8 cellular contexts compared by ENCODE assay signal in genomic region chr6:127516676-127517273, GRCh38. TPM values are rescaled to one million over a fixed set of nuclear protein-coding genes. Genes with fewer than 3 reads are reported as not detected.
A peak's percentile ranks its signal among the peaks of the same experiment; 100 is the strongest.
DNase-seq lines count a peak whose midpoint lies in the region; ATAC-seq and TF ChIP-seq lines count a peak whose summit lies in the region.

No MANE protein-coding gene starts in this region.

- CTCF ChIA-PET in activated naive CD4-positive, alpha-beta T cell treated with anti-CD3 and anti-CD28 coated beads for 36 hours (lab: Charles Lee): interaction anchor here (0.6 to 4.3 kb wide), 39 partner anchors 8 to 250 kb away, joined by 3 to 47 read pairs (median 4); partner anchors contain the start of genes ECHDC1, KIAA0408 and RNF146

- no peaks in the 10 kb centered on the region for H3K9me3 Mint-ChIP-seq in activated naive CD4-positive, alpha-beta T cell treated with anti-CD3 and anti-CD28 coated beads for 36 hours

- peak; percentile 59 for ATAC-seq in GM21423 (IDR thresholded peaks at IDR 0.05; ENCODE audit: unreplicated experiment)

- no peak for TF ChIP-seq EP300 in ovary (IDR thresholded peaks at IDR 0.05)

- H3K27me3 Mint-ChIP-seq in activated naive CD4-positive, alpha-beta T cell treated with anti-CD3 and anti-CD28 coated beads for 36 hours (ENCODE audit: low read depth): peaks cover 33% of the 10 kb centered on the region

- intact Hi-C loops in activated naive CD4-positive, alpha-beta T cell treated with anti-CD3 and anti-CD28 coated beads for 36 hours (cut with micrococcal nuclease): loop anchor here (1.0 to 5.0 kb wide), 11 partner anchors 23 to 1734 kb away; partner anchors contain the start of gene RNF146
- intact Hi-C loops in ovary (cut with DNase I): no loop called here

- peak overlapping the region; percentile 60 for H3K4me3 ChIP-seq in ovary

- H3K27me3 ChIP-seq in ovary: no peaks in the 10 kb centered on the region

- H3K9me3 ChIP-seq in ovary: no peaks in the 10 kb centered on the region

- no peak for TF ChIP-seq CTCF in ovary (IDR thresholded peaks at IDR 0.05)

- H3K27ac Mint-ChIP-seq in activated naive CD4-positive, alpha-beta T cell treated with anti-CD3 and anti-CD28 coated beads for 36 hours: peak overlapping the region; percentile 68

- peak overlapping the region; percentile 85 for H3K4me3 Mint-ChIP-seq in activated naive CD4-positive, alpha-beta T cell treated with anti-CD3 and anti-CD28 coated beads for 36 hours

- peaks cover 1% of the 10 kb centered on the region for H3K36me3 Mint-ChIP-seq in activated naive CD4-positive, alpha-beta T cell treated with anti-CD3 and anti-CD28 coated beads for 36 hours (ENCODE audit: low read depth)

- DNase-seq in DMS79 (lab: John Stamatoyannopoulos, UW): peak; percentile 51
- peak; percentile 59 for DNase-seq in HS-5 (ENCODE audit: low read depth)
- DNase-seq in NOMO-1 treated with DMSO at 0.1 percent for 48 hours (lab: John Stamatoyannopoulos, UW; ENCODE audit: unreplicated experiment): peak; percentile 20
- DNase-seq in activated naive CD4-positive, alpha-beta T cell treated with anti-CD3 and anti-CD28 coated beads for 36 hours: peak; percentile 66
- peak; percentile 74 for DNase-seq in glomerular visceral epithelial cell (ENCODE audit: extremely low spot score)
- DNase-seq in ovary: no peak
- no peak for DNase-seq in RPMI8226

- no peak overlapping the region for H3K27ac ChIP-seq in ovary

- H3K4me1 ChIP-seq in ovary (ENCODE audit: insufficient read depth): peaks cover 12% of the 10 kb centered on the region

- H3K4me1 Mint-ChIP-seq in activated naive CD4-positive, alpha-beta T cell treated with anti-CD3 and anti-CD28 coated beads for 36 hours (ENCODE audit: low read depth): peaks cover 30% of the 10 kb centered on the region

- WGBS in ovary, 3 donors: 10 to 15% (median 15%) methylated on average over 6 of the region's 6 CpGs

- no peaks in the 10 kb centered on the region for H3K36me3 ChIP-seq in ovary

- TF ChIP-seq POLR2A in ovary (IDR thresholded peaks at IDR 0.05): no peak

RNA-seq across cellular contexts. Expression of gene KIAA0408, which starts 57.6 kb away (rescaled TPM):
- total RNA-seq in activated naive CD4-positive, alpha-beta T cell treated with anti-CD3 and anti-CD28 coated beads for 36 hours: 1 to 10 TPM; 2.0 to 3.1 TPM
- total RNA-seq in ovary: 1 to 10 TPM; 1.8 to 5.0 (median 4.0) TPM
- 1 to 10 TPM; 2.1 to 7.4 TPM for polyA plus RNA-seq in ovary

Comparison
In these comparisons a context has a peak if more than half of its experiments do, and no peak if none do; other contexts are left out.
1. DNase-seq: peak in DMS79 (single experiment), HS-5 (single experiment), NOMO-1 treated with DMSO at 0.1 percent for 48 hours (single experiment), activated naive CD4-positive, alpha-beta T cell treated with anti-CD3 and anti-CD28 coated beads for 36 hours (single experiment) and glomerular visceral epithelial cell (single experiment); none in ovary (0 of 5) and RPMI8226 (single experiment).